Comparison of ENCODE assay signal across 16 cellular contexts in the genomic region with DNA sequence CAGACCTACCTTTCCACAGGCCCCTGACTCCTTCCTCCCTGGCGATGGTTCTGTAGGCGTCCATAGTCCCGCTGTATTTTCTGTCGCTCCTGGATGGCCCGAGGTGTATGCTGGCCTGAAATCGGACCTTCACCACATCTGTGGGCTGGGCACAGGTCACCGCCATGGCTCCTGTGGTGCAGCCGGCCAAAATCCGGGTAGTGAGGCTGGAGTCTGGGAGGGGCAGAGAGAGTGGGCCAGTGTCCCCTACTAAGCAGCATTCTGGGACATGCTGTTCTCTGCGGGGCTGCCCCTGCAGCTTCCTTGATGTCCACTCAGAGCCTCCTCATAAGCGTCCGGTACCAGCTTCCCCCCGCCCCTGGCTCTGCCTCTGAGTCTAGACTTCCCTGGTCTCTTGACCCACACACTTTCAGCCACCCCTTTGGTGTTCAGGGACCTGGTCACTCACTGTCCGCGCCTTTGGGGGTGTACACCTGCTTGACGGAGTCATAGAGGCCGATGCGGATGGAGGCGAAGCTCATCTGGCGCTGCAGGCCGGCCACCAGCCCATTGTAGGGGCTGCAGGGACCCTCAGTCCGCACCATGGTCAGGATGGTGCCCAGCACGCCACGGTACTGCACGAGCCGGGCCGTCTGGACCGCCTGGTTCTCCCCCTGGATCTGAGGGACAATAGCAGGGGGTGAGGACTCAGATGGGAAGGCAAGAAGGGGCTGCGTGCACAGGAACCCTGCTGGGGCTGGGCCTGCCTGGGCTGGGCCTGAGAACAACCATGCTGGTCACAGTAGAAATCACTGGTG. TPM values are rescaled to one million over a fixed set of nuclear protein-coding genes. Genes with fewer than 3 reads are reported as not detected.
DNase-seq lines count a peak whose midpoint lies in the region; ATAC-seq and TF ChIP-seq lines count a peak whose summit lies in the region.
"Had no signal": no experiment of that assay in that cellular context is flagged by ENCODE, and none has a peak within 500 bp of the region (broad histone marks: within the 10 kb centered on the region; RNA-seq: fewer than 3 reads in every experiment).

No MANE protein-coding gene starts in this region.

- peaks cover 7% of the 10 kb centered on the region for H3K36me3 Mint-ChIP-seq in activated naive CD4-positive, alpha-beta T cell treated with anti-CD3 and anti-CD28 coated beads, Interleukin-2, amount 50 U/mL, for 24 hours
- peaks cover 18% of the 10 kb centered on the region for H3K36me3 Mint-ChIP-seq in activated T-helper 17 cell treated with anti-CD3 and anti-CD28 coated beads, Interleukin-2, amount 50 U/mL, for 72 hours (ENCODE audit: low read depth)
- peaks cover 5% of the 10 kb centered on the region for H3K36me3 Mint-ChIP-seq in chondrocyte (ENCODE audit: low read depth)

- no peak overlapping the region for H3K4me3 Mint-ChIP-seq in activated naive CD4-positive, alpha-beta T cell treated with anti-CD3 and anti-CD28 coated beads, Interleukin-2, amount 50 U/mL, for 24 hours
- peak overlapping the region; percentile 62 for H3K4me3 Mint-ChIP-seq in activated T-helper 17 cell treated with anti-CD3 and anti-CD28 coated beads, Interleukin-2, amount 50 U/mL, for 72 hours
- no peak overlapping the region for H3K4me3 Mint-ChIP-seq in chondrocyte (ENCODE audit: unreplicated experiment)

- no peak for ATAC-seq in activated T-helper 17 cell treated with anti-CD3 and anti-CD28 coated beads, Interleukin-2, amount 50 U/mL, for 72 hours (replicated peaks)
- no peak for ATAC-seq in upper lobe of right lung

- no peaks in the 10 kb centered on the region for H3K4me1 ChIP-seq in upper lobe of right lung
- H3K4me1 ChIP-seq: adrenal gland had no signal

- H3K4me1 Mint-ChIP-seq in activated naive CD4-positive, alpha-beta T cell treated with anti-CD3 and anti-CD28 coated beads, Interleukin-2, amount 50 U/mL, for 24 hours: peaks cover 81% of the 10 kb centered on the region
- peaks cover 37% of the 10 kb centered on the region for H3K4me1 Mint-ChIP-seq in activated T-helper 17 cell treated with anti-CD3 and anti-CD28 coated beads, Interleukin-2, amount 50 U/mL, for 72 hours
- H3K4me1 Mint-ChIP-seq in chondrocyte (ENCODE audit: low read depth): no peaks in the 10 kb centered on the region

- peak overlapping the region; percentile 94 for H3K27ac Mint-ChIP-seq in activated naive CD4-positive, alpha-beta T cell treated with anti-CD3 and anti-CD28 coated beads, Interleukin-2, amount 50 U/mL, for 24 hours
- peak overlapping the region; percentile 82 for H3K27ac Mint-ChIP-seq in activated T-helper 17 cell treated with anti-CD3 and anti-CD28 coated beads, Interleukin-2, amount 50 U/mL, for 72 hours
- H3K27ac Mint-ChIP-seq in chondrocyte (ENCODE audit: unreplicated experiment): no peak overlapping the region

- no peaks in the 10 kb centered on the region for H3K9me3 ChIP-seq in upper lobe of right lung
- H3K9me3 ChIP-seq: adrenal gland, Peyer's patch, right atrium auricular region had no signal

- H3K36me3 ChIP-seq in upper lobe of right lung: no peaks in the 10 kb centered on the region

- H3K9me3 Mint-ChIP-seq in activated naive CD4-positive, alpha-beta T cell treated with anti-CD3 and anti-CD28 coated beads, Interleukin-2, amount 50 U/mL, for 24 hours: no peaks in the 10 kb centered on the region
- no peaks in the 10 kb centered on the region for H3K9me3 Mint-ChIP-seq in activated T-helper 17 cell treated with anti-CD3 and anti-CD28 coated beads, Interleukin-2, amount 50 U/mL, for 72 hours
- no peaks in the 10 kb centered on the region for H3K9me3 Mint-ChIP-seq in chondrocyte (ENCODE audit: low read depth)

- TF ChIP-seq CTCF in upper lobe of right lung (IDR thresholded peaks at IDR 0.05): no peak
- no peak for TF ChIP-seq CTCF in chondrocyte (IDR thresholded peaks at IDR 0.05)

- no peak overlapping the region for H3K27ac ChIP-seq in upper lobe of right lung
- H3K27ac ChIP-seq: adrenal gland, cardiac muscle cell, right atrium auricular region had no signal

- H3K27me3 ChIP-seq in upper lobe of right lung: no peaks in the 10 kb centered on the region
- H3K27me3 ChIP-seq: adrenal gland, cardiac muscle cell, Peyer's patch, right atrium auricular region had no signal

- H3K4me3 ChIP-seq in upper lobe of right lung: no peak overlapping the region
- H3K4me3 ChIP-seq: adrenal gland, cardiac muscle cell, Peyer's patch, right atrium auricular region had no signal

- no peaks in the 10 kb centered on the region for H3K27me3 Mint-ChIP-seq in activated naive CD4-positive, alpha-beta T cell treated with anti-CD3 and anti-CD28 coated beads, Interleukin-2, amount 50 U/mL, for 24 hours
- H3K27me3 Mint-ChIP-seq in activated T-helper 17 cell treated with anti-CD3 and anti-CD28 coated beads, Interleukin-2, amount 50 U/mL, for 72 hours: no peaks in the 10 kb centered on the region
- H3K27me3 Mint-ChIP-seq in chondrocyte (ENCODE audit: low read depth): no peaks in the 10 kb centered on the region

- intact Hi-C loops in upper lobe of right lung (cut with DNase I): no loop called here

- no peak for DNase-seq in activated naive CD4-positive, alpha-beta T cell treated with anti-CD3 and anti-CD28 coated beads, Interleukin-2, amount 50 U/mL, for 16 hours
- DNase-seq in mesenteric fat pad (ENCODE audit: low spot score) (peak; percentile 81), upper lobe of right lung (peak; percentile 19), foreskin melanocyte (no peak), putamen (ENCODE audit: low spot score) (no peak), chondrocyte (ENCODE audit: low spot score) (no peak)
- DNase-seq: adrenal gland, COR-L47, mesendoderm, NCI-H146 had no signal

RNA-seq across cellular contexts. Expression of gene UCP3, which starts 3.0 kb away (rescaled TPM):
- total RNA-seq in activated T-helper 17 cell treated with anti-CD3 and anti-CD28 coated beads, Interleukin-2, amount 50 U/mL, for 72 hours: 1 to 10 TPM; 4.3 to 6.6 TPM
- total RNA-seq in mesenteric fat pad (2.7 TPM), upper lobe of right lung (2.6 TPM), chondrocyte (0.47 to 1.6 TPM (median 1.3 TPM) in 3 replicates)

RNA-seq across cellular contexts. Expression of gene UCP2, which starts 23.3 kb away (rescaled TPM):
- 100 to 1,000 TPM; 199 to 269 TPM for total RNA-seq in activated T-helper 17 cell treated with anti-CD3 and anti-CD28 coated beads, Interleukin-2, amount 50 U/mL, for 72 hours
- total RNA-seq in mesenteric fat pad: 76.8 TPM
- total RNA-seq in upper lobe of right lung: 56.3 TPM
- total RNA-seq in chondrocyte: 10.4 to 47.2 TPM (median 41.0 TPM) in 3 replicates

RNA-seq across cellular contexts. Expression of gene DNAJB13, which starts 55.1 kb away (rescaled TPM):
- 1 to 10 TPM in 1 of 2 donors, not detected in 1; 1.2 TPM for total RNA-seq in activated T-helper 17 cell treated with anti-CD3 and anti-CD28 coated beads, Interleukin-2, amount 50 U/mL, for 72 hours
- total RNA-seq in mesenteric fat pad (not detected), upper lobe of right lung (not detected), chondrocyte (not detected in 3 replicates)
- total RNA-seq: right atrium auricular region, subcutaneous adipose tissue had no signal

Comparison
In these comparisons a context has a peak if more than half of its experiments do, and no peak if none do; other contexts are left out.
1. DNase-seq: peak in mesenteric fat pad (single experiment) and upper lobe of right lung (single experiment); none in activated naive CD4-positive, alpha-beta T cell treated with anti-CD3 and anti-CD28 coated beads, Interleukin-2, amount 50 U/mL, for 16 hours (single experiment), foreskin melanocyte (single experiment), putamen (single experiment) and chondrocyte (single experiment).